In the genomic region with DNA sequence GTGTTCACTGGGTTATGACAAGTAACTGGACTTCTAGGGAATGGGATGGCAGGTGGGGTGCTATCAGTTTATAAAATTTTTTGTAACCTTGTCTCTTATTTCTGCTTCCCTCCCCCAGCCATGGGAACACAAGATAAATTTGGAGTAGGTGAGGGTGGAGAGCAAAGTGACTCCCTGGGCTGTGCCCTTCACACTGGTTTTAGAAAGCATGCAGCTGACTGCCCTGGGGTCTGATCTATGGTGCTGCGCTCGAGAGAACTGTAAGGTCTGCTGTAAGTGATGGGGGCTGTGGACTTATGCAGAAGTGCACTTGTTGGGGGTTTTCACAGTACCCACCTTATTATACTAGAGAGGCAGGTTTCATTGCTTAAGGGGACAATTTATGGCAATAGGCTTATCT, we compare ENCODE assay signal across 15 cellular contexts.
A peak's percentile ranks its signal among the peaks of the same experiment; 100 is the strongest.
DNase-seq lines count a peak whose midpoint lies in the region; ATAC-seq, FAIRE-seq and TF ChIP-seq lines count a peak whose summit lies in the region.
"Had no signal": no experiment of that assay in that cellular context is flagged by ENCODE, and none has a peak within 500 bp of the region (broad histone marks: within the 10 kb centered on the region; RNA-seq: fewer than 3 reads in every experiment).

No MANE protein-coding gene starts in this region.

- H3K4me1 ChIP-seq in heart left ventricle, result peaks cover 0 to 41% (median 20%) of the 10 kb centered on the region in 12 donors
- peaks cover 13% of the 10 kb centered on the region for H3K4me1 ChIP-seq in right cardiac atrium (ENCODE audit: control insufficient read depth, insufficient read depth, low read length)
- peaks cover 0 to 11% of the 10 kb centered on the region in 2 donors for H3K4me1 ChIP-seq in aorta (ENCODE audit: control insufficient read depth in 1 of 2, insufficient read depth in 2 of 2, low read length in 2 of 2)

- ATAC-seq in Right ventricle myocardium superior (ENCODE audit: poor library complexity), result peak; percentile 59
- ATAC-seq in left cardiac atrium, result no peak
- peak; percentile 50 to 75 (median 56) for ATAC-seq in heart left ventricle
- peak in 1 of 2 donors; percentile 57 for ATAC-seq in right cardiac atrium
- no peak for ATAC-seq in aorta (ENCODE audit: low FRiP score)
- ATAC-seq: GM12878, GM23338 had no signal

- H3K27ac ChIP-seq in heart left ventricle (peak overlapping the region; percentile 51 to 87 (median 81)), right cardiac atrium (ENCODE audit: low read length) (peak overlapping the region; percentile 46), aorta (ENCODE audit: low read depth in 1 of 2, low read length in 2 of 2) (no peak overlapping the region)

- H3K4me3 ChIP-seq in heart left ventricle (peak overlapping the region in 9 of 12 donors; percentile 20 to 51 (median 38)), right cardiac atrium (ENCODE audit: low read length) (peak overlapping the region; percentile 3), aorta (ENCODE audit: low read length in 2 of 2) (no peak overlapping the region), lower leg skin (ENCODE audit: low read depth, poor library complexity, severe bottlenecking) (no peak overlapping the region)
- H3K4me3 ChIP-seq: GM12878, GM23338 had no signal

- intact Hi-C loops in Right ventricle myocardium superior (cut with DNase I) (no loop called here), left cardiac atrium (cut with DNase I) (no loop called here), heart left ventricle (cut with DNase I) (loop anchor here in 1 of 10 donors (10.0 kb wide), 1 partner anchor 89 kb away; the partner anchor contains the start of gene KANK1), right cardiac atrium (cut with DNase I) (no loop called here), aorta (cut with DNase I) (no loop called here), lower leg skin (cut with DNase I; ENCODE audit: low total_unique reads) (no loop called here)

- H3K9me3 ChIP-seq in heart left ventricle (no peaks in the 10 kb centered on the region), right cardiac atrium (ENCODE audit: control insufficient read depth, low read length) (no peaks in the 10 kb centered on the region), aorta (ENCODE audit: control insufficient read depth, low read length) (no peaks in the 10 kb centered on the region)

- H3K36me3 ChIP-seq in heart left ventricle (no peaks in the 10 kb centered on the region), aorta (ENCODE audit: control insufficient read depth in 1 of 2, insufficient read depth in 2 of 2, low read length in 1 of 2) (no peaks in the 10 kb centered on the region)

- WGBS in heart left ventricle, 4 donors, result 45 to 65% (median 52%) methylated on average over 2 of the region's 2 CpGs
- 84% methylated on average over 2 of the region's 2 CpGs for WGBS in right cardiac atrium
- 83 to 93% methylated on average over 2 of the region's 2 CpGs for WGBS in aorta, 2 donors
- WGBS in lower leg skin, 2 donors, result 88 to 93% methylated on average over 2 of the region's 2 CpGs

- TF ChIP-seq POLR2A in heart left ventricle (IDR thresholded peaks at IDR 0.05) (peak in 1 of 2 donors; percentile 34), lower leg skin (IDR thresholded peaks at IDR 0.05) (no peak)

- H3K27me3 ChIP-seq in heart left ventricle (no peaks in the 10 kb centered on the region), right cardiac atrium (ENCODE audit: control insufficient read depth, insufficient read depth) (no peaks in the 10 kb centered on the region), aorta (ENCODE audit: control insufficient read depth in 1 of 2, insufficient read depth in 2 of 2, low read length in 1 of 2) (no peaks in the 10 kb centered on the region)

- TF ChIP-seq CTCF in heart left ventricle (IDR thresholded peaks at IDR 0.05), result no peak
- TF ChIP-seq CTCF in lower leg skin (IDR thresholded peaks at IDR 0.05), result no peak

- DNase-seq in Right ventricle myocardium superior (no peak), left cardiac atrium (no peak), heart left ventricle (peak in 2 of 5 donors; percentile 31 to 53), right cardiac atrium (no peak), RCC 7860 (ENCODE audit: low spot score) (no peak), COLO668 (lab: John Stamatoyannopoulos, UW; ENCODE audit: unreplicated experiment) (no peak), aorta (no peak), lower leg skin (ENCODE audit: low spot score in 2 of 2) (no peak)
- DNase-seq: C1 segment of cervical spinal cord; CD4-positive, alpha-beta T cell; DMS79; H9 had no signal

- FAIRE-seq in RCC 7860 (lab: Jason Lieb, UNC), result no peak
- FAIRE-seq: GM12878, GM18507 had no signal

Comparison
In these comparisons a context has a peak if more than half of its experiments do, and no peak if none do; other contexts are left out.
1. ATAC-seq: peak in Right ventricle myocardium superior (single experiment) and heart left ventricle (4 of 4); none in left cardiac atrium (0 of 2) and aorta (single experiment).
2. H3K27ac ChIP-seq: peak in heart left ventricle (12 of 12) and right cardiac atrium (single experiment); none in aorta (0 of 2).
3. H3K4me3 ChIP-seq: peak in heart left ventricle (9 of 12) and right cardiac atrium (single experiment); none in aorta (0 of 2) and lower leg skin (single experiment).